ENCODE assay signal across 8 cellular contexts in genomic region chrX:2499507-2499906, GRCh38. TPM values are rescaled to one million over a fixed set of nuclear protein-coding genes. Genes with fewer than 3 reads are reported as not detected.
DNase-seq lines count a peak whose midpoint lies in the region; ATAC-seq and TF ChIP-seq lines count a peak whose summit lies in the region.

No MANE protein-coding gene starts in this region.

- H3K9ac ChIP-seq in DND-41 (ENCODE audit: low read depth, low read length) (peak overlapping the region; percentile 98), fibroblast of lung (ENCODE audit: insufficient read depth, low read length) (no peak overlapping the region)

- H3K9me3 ChIP-seq in DND-41 (ENCODE audit: insufficient read depth, low read length, severe bottlenecking) (no peaks in the 10 kb centered on the region), SJCRH30 (replicated peaks) (no peaks in the 10 kb centered on the region), fibroblast of lung (ENCODE audit: control insufficient read depth, insufficient read depth, low read depth, low read length) (no peaks in the 10 kb centered on the region)

- peaks cover 5% of the 10 kb centered on the region; the same call in 1 of the 2 replicates for H4K20me1 ChIP-seq in DND-41 (ENCODE audit: insufficient read depth, low read length)
- no peaks in the 10 kb centered on the region for H4K20me1 ChIP-seq in fibroblast of lung (ENCODE audit: control insufficient read depth, extremely low read depth, insufficient read depth, low read length)

- H3K4me3 ChIP-seq in DND-41 (ENCODE audit: low read depth in 1 of 2, low read length in 2 of 2): peak overlapping the region; percentile 93 to 96; a peak in 3 of 4 replicates
- H3K4me3 ChIP-seq in SJCRH30: peak overlapping the region; percentile 91
- peak overlapping the region; percentile 73 to 89 (median 84) for H3K4me3 ChIP-seq in fibroblast of lung (replicated peaks in 1 of 4; ENCODE audit: control extremely low read depth in 1 of 4, insufficient read depth in 1 of 4, low read depth in 3 of 4, low read length in 4 of 4)

- H3K4me2 ChIP-seq in DND-41 (ENCODE audit: insufficient read depth, low read length) (peak overlapping the region; percentile 89), fibroblast of lung (ENCODE audit: extremely low read depth, insufficient read depth, low read length) (peak overlapping the region; percentile 90)

- no peak for DNase-seq in DND-41
- DNase-seq in SJCRH30: no peak
- DNase-seq in fibroblast of lung (ENCODE audit: low read depth in 2 of 2): no peak
- peak; percentile 9 for DNase-seq in posterior vena cava (ENCODE audit: low spot score)
- no peak for DNase-seq in NCI-H524 treated with DMSO at 0.1 percent for 48 hours (lab: John Stamatoyannopoulos, UW)
- DNase-seq in AG20443 (ENCODE audit: low spot score): no peak

- H2AFZ ChIP-seq in DND-41 (ENCODE audit: low read depth, low read length) (0 out of 2 replicates have a peak overlapping the region, but pooled peaks have one; percentile 13), fibroblast of lung (ENCODE audit: low read length) (no peak overlapping the region)

- no peak for ATAC-seq in DND-41 (ENCODE audit: insufficient read depth, low read depth)
- no peak for ATAC-seq in activated CD4-positive, CD25-positive, alpha-beta regulatory T cell treated with anti-CD3 and anti-CD28 coated beads, Interleukin-2, amount 50 U/mL, for 24 hours
- no peak for ATAC-seq in HG02798 (IDR thresholded peaks at IDR 0.05; ENCODE audit: poor library complexity, unreplicated experiment)

- intact Hi-C loops in posterior vena cava (cut with DNase I): loop anchor here in 1 of 2 donors (5.0 kb wide), 1 partner anchor 907 kb away; the partner anchor contains the start of gene AKAP17A

- H3K27me3 ChIP-seq in DND-41 (ENCODE audit: insufficient read depth, low read length, poor library complexity): no peaks in the 10 kb centered on the region
- H3K27me3 ChIP-seq in SJCRH30: no peaks in the 10 kb centered on the region
- H3K27me3 ChIP-seq in fibroblast of lung (ENCODE audit: control insufficient read depth, insufficient read depth, low read length): no peaks in the 10 kb centered on the region

- H3K4me1 ChIP-seq in DND-41 (ENCODE audit: insufficient read depth, low read length) (peaks cover 32% of the 10 kb centered on the region), SJCRH30 (peaks cover 6% of the 10 kb centered on the region; the same call in 1 of the 2 replicates), fibroblast of lung (ENCODE audit: control insufficient read depth, extremely low read depth, insufficient read depth, low read length) (peaks cover 10% of the 10 kb centered on the region)

- H3K36me3 ChIP-seq in DND-41 (ENCODE audit: insufficient read depth, low read length): peaks cover 14% of the 10 kb centered on the region
- H3K36me3 ChIP-seq in SJCRH30: peaks cover 6% of the 10 kb centered on the region
- H3K36me3 ChIP-seq in fibroblast of lung (ENCODE audit: control insufficient read depth, insufficient read depth, low read length): no peaks in the 10 kb centered on the region

- H3K27ac ChIP-seq in DND-41 (ENCODE audit: low read length) (peak overlapping the region; percentile 80), SJCRH30 (peak overlapping the region; percentile 68; the same call in 1 of the 2 replicates), fibroblast of lung (ENCODE audit: insufficient read depth, low read length) (peak overlapping the region; percentile 34)

- H3K79me2 ChIP-seq in DND-41 (ENCODE audit: insufficient read depth, low read length) (peaks cover 58% of the 10 kb centered on the region), fibroblast of lung (ENCODE audit: control insufficient read depth, insufficient read depth, low read length) (peaks cover 43% of the 10 kb centered on the region)

- TF ChIP-seq CTCF in DND-41 (IDR thresholded peaks at IDR 0.05; ENCODE audit: borderline replicate concordance, extremely low read depth, low read length, poor library complexity, severe bottlenecking) (no peak), fibroblast of lung (conservative IDR thresholded peaks at IDR 0.05 in 1 of 2, IDR thresholded peaks at IDR 0.05 in 1 of 2; ENCODE audit: low read depth in 1 of 2, low read length in 2 of 2) (no peak)

RNA-seq across cellular contexts. Expression of gene DHRSX, which starts 1.3 kb away (rescaled TPM):
- total RNA-seq in SJCRH30 (2014; rRNA removed; shearing (Covaris generic)): 12.0 and 13.0 TPM in 2 replicates
- total RNA-seq in fibroblast of lung: 23.9 and 25.6 TPM in 2 replicates
- polyA plus RNA-seq in fibroblast of lung: 23.7 and 24.9 TPM in 2 replicates
- polyA plus RNA-seq in fibroblast of lung (2012): 21.2 and 24.6 TPM in 2 replicates
- 61.9 and 87.8 TPM in 2 replicates for polyA minus RNA-seq in fibroblast of lung (ENCODE audit: low replicate concordance)
- total RNA-seq in posterior vena cava: 10 to 100 TPM; 16.0 to 18.9 TPM

RNA-seq across cellular contexts. Expression of gene ZBED1, which starts 1.3 kb away (rescaled TPM):
- total RNA-seq in SJCRH30 (2014; rRNA removed; shearing (Covaris generic)): 26.4 and 27.0 TPM in 2 replicates
- total RNA-seq in fibroblast of lung: 24.8 and 27.7 TPM in 2 replicates
- polyA plus RNA-seq in fibroblast of lung: 14.4 and 14.5 TPM in 2 replicates
- 16.3 and 17.2 TPM in 2 replicates for polyA plus RNA-seq in fibroblast of lung (2012)
- 14.6 and 20.5 TPM in 2 replicates for polyA minus RNA-seq in fibroblast of lung (ENCODE audit: low replicate concordance)
- total RNA-seq in posterior vena cava: 10 to 100 TPM; 33.4 to 34.1 TPM
